11 cellular contexts compared by ENCODE assay signal in genomic region chr2:68559692-68560091, GRCh38.
"Had no signal": no experiment of that assay in that cellular context is flagged by ENCODE, and none has a peak within 500 bp of the region (broad histone marks: within the 10 kb centered on the region; RNA-seq: fewer than 3 reads in every experiment).

No MANE protein-coding gene starts in this region.

- H3K4me3 ChIP-seq: GM23248, GM23338, HAP-1 had no signal

- DNase-seq: GM23248, GOT3, H7, H9, HCEC 1CT, HFFc6 had no signal

- H2AFZ ChIP-seq: GM23248, GM23338 had no signal

- ATAC-seq: GM23338, HCT116 had no signal

- H3K27ac ChIP-seq: GM23248 had no signal

- FAIRE-seq: H1, H54 had no signal

- H3K9ac ChIP-seq: GM23248 had no signal

- H3K4me1 ChIP-seq: HAP-1 had no signal

- H3K4me2 ChIP-seq: GM23338 had no signal

- H3K4me3 Mint-ChIP-seq: GM23338, H9, HFFc6 had no signal

- H3K27ac Mint-ChIP-seq: H9, HFFc6 had no signal

- H3K9me3 Mint-ChIP-seq: GM23338, H9, HFFc6 had no signal

- H3K4me1 Mint-ChIP-seq: GM23338, H9 had no signal

- H3K36me3 ChIP-seq: HAP-1 had no signal

- H3K9me3 ChIP-seq: HAP-1 had no signal
